ENCODE assay signal across 19 cellular contexts in the genomic region with DNA sequence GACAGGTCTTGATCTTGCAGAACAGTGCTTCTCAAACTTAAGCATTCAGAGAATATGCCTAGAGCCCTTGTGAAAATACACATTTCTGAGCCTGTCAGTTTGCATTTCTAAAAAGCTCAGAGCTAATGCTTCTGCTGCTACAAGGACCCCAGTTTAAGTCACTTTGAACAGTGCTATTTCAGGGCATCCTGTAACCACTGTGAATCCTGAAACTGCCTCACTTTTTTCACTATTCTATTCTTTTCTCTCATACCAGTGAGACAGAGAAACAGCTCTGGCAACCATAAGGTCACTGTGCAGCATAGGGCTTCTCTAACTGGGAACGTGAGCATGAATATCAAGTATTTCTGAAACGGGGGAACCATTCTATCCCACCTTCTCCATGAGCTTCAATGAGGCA. TPM values are rescaled to one million over a fixed set of nuclear protein-coding genes. Genes with fewer than 3 reads are reported as not detected.
DNase-seq lines count a peak whose midpoint lies in the region; ATAC-seq and TF ChIP-seq lines count a peak whose summit lies in the region.
"Had no signal": no experiment of that assay in that cellular context is flagged by ENCODE, and none has a peak within 500 bp of the region (broad histone marks: within the 10 kb centered on the region; RNA-seq: fewer than 3 reads in every experiment).

No MANE protein-coding gene starts in this region.

- no peaks in the 10 kb centered on the region for H3K36me3 Mint-ChIP-seq in HFFc6 (ENCODE audit: low read depth)
- no peaks in the 10 kb centered on the region for H3K36me3 Mint-ChIP-seq in stimulated activated memory B cell treated with anti-CD40 and anti-IgM and Interleukin-4, amounts not matched to agents 10 μg/mL and 1 μg/mL and 100 μg/mL, for 72 hours
- H3K36me3 Mint-ChIP-seq: natural killer cell treated with Interleukin-12 subunit alpha and Interleukin-12 subunit beta and Interleukin-15 and Interleukin-18, amount 100 ng/mL, for 72 hours; type B pancreatic cell had no signal

- H3K36me3 ChIP-seq in H7 (replicated peaks; ENCODE audit: control insufficient read depth, insufficient read depth, low read length) = no peaks in the 10 kb centered on the region
- H3K36me3 ChIP-seq: adrenal gland, gastrocnemius medialis had no signal

- no peak overlapping the region for H3K27ac Mint-ChIP-seq in HFFc6
- H3K27ac Mint-ChIP-seq in stimulated activated memory B cell treated with anti-CD40 and anti-IgM and Interleukin-4, amounts not matched to agents 10 μg/mL and 1 μg/mL and 100 μg/mL, for 72 hours = no peak overlapping the region
- H3K27ac Mint-ChIP-seq: activated CD4-positive, alpha-beta T cell treated with anti-CD3 and anti-CD28 coated beads for 36 hours; natural killer cell treated with Interleukin-12 subunit alpha and Interleukin-12 subunit beta and Interleukin-15 and Interleukin-18, amount 100 ng/mL, for 72 hours; T-helper 1 cell treated with Interleukin-12 subunit alpha and Interleukin-12 subunit beta and Interleukin-4 antibody, amounts not matched to agents 30 μg/mL and 1 μg/mL, for 36 hours; type B pancreatic cell had no signal

- H3K4me3 Mint-ChIP-seq in HFFc6 = no peak overlapping the region
- no peak overlapping the region for H3K4me3 Mint-ChIP-seq in stimulated activated memory B cell treated with anti-CD40 and anti-IgM and Interleukin-4, amounts not matched to agents 10 μg/mL and 1 μg/mL and 100 μg/mL, for 72 hours
- H3K4me3 Mint-ChIP-seq: activated CD4-positive, alpha-beta T cell treated with anti-CD3 and anti-CD28 coated beads for 36 hours; natural killer cell treated with Interleukin-12 subunit alpha and Interleukin-12 subunit beta and Interleukin-15 and Interleukin-18, amount 100 ng/mL, for 72 hours; T-helper 1 cell treated with Interleukin-12 subunit alpha and Interleukin-12 subunit beta and Interleukin-4 antibody, amounts not matched to agents 30 μg/mL and 1 μg/mL, for 36 hours; type B pancreatic cell had no signal

- H3K4me1 Mint-ChIP-seq in HFFc6 (ENCODE audit: low read depth) = no peaks in the 10 kb centered on the region
- no peaks in the 10 kb centered on the region for H3K4me1 Mint-ChIP-seq in stimulated activated memory B cell treated with anti-CD40 and anti-IgM and Interleukin-4, amounts not matched to agents 10 μg/mL and 1 μg/mL and 100 μg/mL, for 72 hours
- H3K4me1 Mint-ChIP-seq: activated CD4-positive, alpha-beta T cell treated with anti-CD3 and anti-CD28 coated beads for 36 hours had no signal

- DNase-seq in HFFc6 (no peak), H7 (no peak), NCI-H1092 treated with DMSO at 0.1 percent for 48 hours (lab: John Stamatoyannopoulos, UW) (no peak)
- DNase-seq: activated CD4-positive, alpha-beta T cell treated with anti-CD3 and anti-CD28 coated beads for 36 hours; adrenal gland; cerebellar nuclear complex; DMS 273 treated with DMSO at 0.1 percent for 48 hours; gastrocnemius medialis; NCI-H2029 treated with DMSO at 0.1 percent for 48 hours; NCI-H774 had no signal

- H3K27me3 ChIP-seq in H7 (ENCODE audit: control insufficient read depth, insufficient read depth, low read length) = no peaks in the 10 kb centered on the region
- H3K27me3 ChIP-seq: adrenal gland, gastrocnemius medialis had no signal

- peaks cover 1% of the 10 kb centered on the region; the same call in 1 of the 2 replicates for H3K27me3 Mint-ChIP-seq in HFFc6 (ENCODE audit: insufficient read depth)
- peaks cover 5% of the 10 kb centered on the region for H3K27me3 Mint-ChIP-seq in stimulated activated memory B cell treated with anti-CD40 and anti-IgM and Interleukin-4, amounts not matched to agents 10 μg/mL and 1 μg/mL and 100 μg/mL, for 72 hours
- H3K27me3 Mint-ChIP-seq: activated CD4-positive, alpha-beta T cell treated with anti-CD3 and anti-CD28 coated beads for 36 hours; natural killer cell treated with Interleukin-12 subunit alpha and Interleukin-12 subunit beta and Interleukin-15 and Interleukin-18, amount 100 ng/mL, for 72 hours had no signal

- ATAC-seq in GM18861 (IDR thresholded peaks at IDR 0.05; ENCODE audit: unreplicated experiment) (peak; percentile 51), GM21390 (IDR thresholded peaks at IDR 0.05; ENCODE audit: unreplicated experiment) (peak; percentile 87), HG02870 (IDR thresholded peaks at IDR 0.05; ENCODE audit: unreplicated experiment) (peak; percentile 87), HG03460 (IDR thresholded peaks at IDR 0.05; ENCODE audit: unreplicated experiment) (peak; percentile 53)
- ATAC-seq in stimulated activated memory B cell treated with anti-CD40 and anti-IgM and Interleukin-4, amounts not matched to agents 10 μg/mL and 1 μg/mL and 100 μg/mL, for 72 hours = no peak
- ATAC-seq: activated CD4-positive, alpha-beta T cell treated with anti-CD3 and anti-CD28 coated beads for 36 hours; gastrocnemius medialis; natural killer cell treated with Interleukin-12 subunit alpha and Interleukin-12 subunit beta and Interleukin-15 and Interleukin-18, amount 100 ng/mL, for 72 hours had no signal

- no peak overlapping the region for H3K4me3 ChIP-seq in H7 (ENCODE audit: insufficient read depth, low read depth, low read length)
- H3K4me3 ChIP-seq: adrenal gland, gastrocnemius medialis, lung had no signal

- no peak for TF ChIP-seq CTCF in HFFc6 (IDR thresholded peaks at IDR 0.05)

- H3K9me3 Mint-ChIP-seq in HFFc6 = no peaks in the 10 kb centered on the region
- H3K9me3 Mint-ChIP-seq in stimulated activated memory B cell treated with anti-CD40 and anti-IgM and Interleukin-4, amounts not matched to agents 10 μg/mL and 1 μg/mL and 100 μg/mL, for 72 hours = no peaks in the 10 kb centered on the region
- H3K9me3 Mint-ChIP-seq: T-helper 1 cell treated with Interleukin-12 subunit alpha and Interleukin-12 subunit beta and Interleukin-4 antibody, amounts not matched to agents 30 μg/mL and 1 μg/mL, for 36 hours; type B pancreatic cell had no signal

RNA-seq across cellular contexts. Expression of a gene that starts 51.2 kb away (rescaled TPM):
- total RNA-seq in HFFc6 (2021; fragmentation: NEBNext Ultra II Directional; extraction: Animal tissue kit (Norgen Biotek cat#: 25700)) = not detected
- total RNA-seq in H7 (2014; rRNA removed; shearing (Covaris generic)) = 0.07 and 0.17 TPM in 2 replicates
- total RNA-seq: activated CD4-positive, alpha-beta T cell treated with anti-CD3 and anti-CD28 coated beads for 36 hours; gastrocnemius medialis; natural killer cell treated with Interleukin-12 subunit alpha and Interleukin-12 subunit beta and Interleukin-15 and Interleukin-18, amount 100 ng/mL, for 72 hours had no signal

RNA-seq across cellular contexts. Expression of a gene that starts 57.3 kb away (rescaled TPM):
- total RNA-seq in HFFc6 (2021; fragmentation: NEBNext Ultra II Directional; extraction: Animal tissue kit (Norgen Biotek cat#: 25700)) = 1 to 10 TPM in 1 of 6 experiments, under 1 TPM in 5; 0.38 to 1.1 (median 0.47) TPM
- total RNA-seq in H7 (2014; rRNA removed; shearing (Covaris generic)) = 0.80 and 2.0 TPM in 2 replicates
